Comparison of ENCODE assay signal across 11 cellular contexts in genomic region chr9:131475956-131476776, GRCh38. TPM values are rescaled to one million over a fixed set of nuclear protein-coding genes. Genes with fewer than 3 reads are reported as not detected.
DNase-seq lines count a peak whose midpoint lies in the region; ATAC-seq and TF ChIP-seq lines count a peak whose summit lies in the region.
"Had no signal": no experiment of that assay in that cellular context is flagged by ENCODE, and none has a peak within 500 bp of the region (broad histone marks: within the 10 kb centered on the region; RNA-seq: fewer than 3 reads in every experiment).

No MANE protein-coding gene starts in this region.

- peak; percentile 23 for TF ChIP-seq CTCF in CD8-positive, alpha-beta T cell (IDR thresholded peaks at IDR 0.05)
- peak; percentile 35 for TF ChIP-seq CTCF in endothelial cell (IDR thresholded peaks at IDR 0.05; ENCODE audit: unreplicated experiment)
- TF ChIP-seq CTCF in natural killer cell (IDR thresholded peaks at IDR 0.05), result peak; percentile 28

- ATAC-seq in CD8-positive, alpha-beta T cell, result no peak
- ATAC-seq in natural killer cell (no peak), GM19395 (IDR thresholded peaks at IDR 0.05; ENCODE audit: unreplicated experiment) (no peak), HG02870 (IDR thresholded peaks at IDR 0.05; ENCODE audit: unreplicated experiment) (no peak), HG02970 (IDR thresholded peaks at IDR 0.05; ENCODE audit: low FRiP score, unreplicated experiment) (no peak), HG03520 (IDR thresholded peaks at IDR 0.05; ENCODE audit: unreplicated experiment) (no peak)
- ATAC-seq: activated CD4-positive, alpha-beta T cell treated with anti-CD3 and anti-CD28 coated beads for 36 hours; body of pancreas had no signal

- no peak overlapping the region for H3K27ac ChIP-seq in CD8-positive, alpha-beta T cell (ENCODE audit: low read depth, low read length)
- H3K27ac ChIP-seq: body of pancreas had no signal

- H3K4me1 Mint-ChIP-seq in CD8-positive, alpha-beta T cell (ENCODE audit: low read depth), result peaks cover 6% of the 10 kb centered on the region
- H3K4me1 Mint-ChIP-seq in endothelial cell (ENCODE audit: unreplicated experiment) (no peaks in the 10 kb centered on the region), natural killer cell (peaks cover 0 to 13% of the 10 kb centered on the region in 2 donors)

- H3K27me3 ChIP-seq in CD8-positive, alpha-beta T cell (ENCODE audit: insufficient read depth, low read length), result no peaks in the 10 kb centered on the region
- H3K27me3 ChIP-seq: body of pancreas had no signal

- no peak overlapping the region for H3K4me3 ChIP-seq in CD8-positive, alpha-beta T cell (ENCODE audit: low read depth, low read length)
- H3K4me3 ChIP-seq: body of pancreas had no signal

- H3K4me3 Mint-ChIP-seq in CD8-positive, alpha-beta T cell, result no peak overlapping the region
- no peak overlapping the region for H3K4me3 Mint-ChIP-seq in endothelial cell (ENCODE audit: unreplicated experiment)
- no peak overlapping the region for H3K4me3 Mint-ChIP-seq in natural killer cell
- H3K4me3 Mint-ChIP-seq: activated CD4-positive, alpha-beta T cell treated with anti-CD3 and anti-CD28 coated beads for 36 hours had no signal

- no peaks in the 10 kb centered on the region for H3K9me3 ChIP-seq in CD8-positive, alpha-beta T cell (ENCODE audit: low read length)
- H3K9me3 ChIP-seq: body of pancreas had no signal

- CTCF ChIA-PET in CD8-positive, alpha-beta T cell (lab: Charles Lee), result interaction anchor here (1.0 to 5.3 kb wide), 3 partner anchors 8 to 125 kb away, joined by 3 to 49 read pairs (median 4); no protein-coding TSS in a partner anchor

- H3K27ac Mint-ChIP-seq in CD8-positive, alpha-beta T cell, result no peak overlapping the region
- H3K27ac Mint-ChIP-seq in endothelial cell (ENCODE audit: unreplicated experiment), result no peak overlapping the region
- no peak overlapping the region for H3K27ac Mint-ChIP-seq in natural killer cell
- H3K27ac Mint-ChIP-seq: activated CD4-positive, alpha-beta T cell treated with anti-CD3 and anti-CD28 coated beads for 36 hours had no signal

- no peaks in the 10 kb centered on the region for H3K27me3 Mint-ChIP-seq in CD8-positive, alpha-beta T cell (ENCODE audit: low read depth)
- H3K27me3 Mint-ChIP-seq in endothelial cell (ENCODE audit: unreplicated experiment) (peaks cover 19% of the 10 kb centered on the region), natural killer cell (ENCODE audit: low read depth in 2 of 2) (no peaks in the 10 kb centered on the region)
- H3K27me3 Mint-ChIP-seq: activated CD4-positive, alpha-beta T cell treated with anti-CD3 and anti-CD28 coated beads for 36 hours had no signal

- POLR2A ChIA-PET in CD8-positive, alpha-beta T cell (lab: Charles Lee), result interaction anchor here (0.8 kb wide), 1 partner anchor 81 kb away, joined by 3 read pairs; no protein-coding TSS in a partner anchor

- no peak for DNase-seq in CD8-positive, alpha-beta T cell
- DNase-seq in NCI-H1694 (lab: John Stamatoyannopoulos, UW), result peak; percentile 67
- DNase-seq in endothelial cell (ENCODE audit: low spot score), result no peak
- no peak for DNase-seq in natural killer cell
- DNase-seq: activated CD4-positive, alpha-beta T cell treated with anti-CD3 and anti-CD28 coated beads for 36 hours; body of pancreas; NCI-H69 had no signal

- intact Hi-C loops in CD8-positive, alpha-beta T cell (cut with DNase I, micrococcal nuclease), result loop anchor here in 1 of 2 experiments (5.0 to 10.0 kb wide), 2 partner anchors 61 to 109 kb away; no protein-coding TSS in a partner anchor
- intact Hi-C loops in natural killer cell (cut with micrococcal nuclease), result no loop called here

- H3K4me1 ChIP-seq in CD8-positive, alpha-beta T cell (ENCODE audit: insufficient read depth, low read length), result peaks cover 5% of the 10 kb centered on the region
- H3K4me1 ChIP-seq: body of pancreas had no signal

- no peaks in the 10 kb centered on the region for H3K9me3 Mint-ChIP-seq in CD8-positive, alpha-beta T cell
- no peaks in the 10 kb centered on the region for H3K9me3 Mint-ChIP-seq in endothelial cell (ENCODE audit: unreplicated experiment)
- H3K9me3 Mint-ChIP-seq in natural killer cell, result no peaks in the 10 kb centered on the region

- peaks cover 89% of the 10 kb centered on the region for H3K36me3 Mint-ChIP-seq in CD8-positive, alpha-beta T cell
- H3K36me3 Mint-ChIP-seq in endothelial cell (ENCODE audit: low read depth, unreplicated experiment) (peaks cover 46% of the 10 kb centered on the region), natural killer cell (peaks cover 18% of the 10 kb centered on the region)

- H3K36me3 ChIP-seq in CD8-positive, alpha-beta T cell (ENCODE audit: insufficient read depth, low read length), result peaks cover 90% of the 10 kb centered on the region

RNA-seq across cellular contexts. Expression of gene POMT1, which starts 26.6 kb away (rescaled TPM):
- 10 to 100 TPM; 33.9 to 40.8 TPM for total RNA-seq in CD8-positive, alpha-beta T cell
- total RNA-seq in endothelial cell (ENCODE audit: unreplicated experiment) (57.6 TPM), natural killer cell (10 to 100 TPM; 35.5 to 38.8 (median 36.3) TPM)

RNA-seq across cellular contexts. Expression of gene UCK1, which starts 54.9 kb away (rescaled TPM):
- 10 to 100 TPM; 22.6 to 24.7 TPM for total RNA-seq in CD8-positive, alpha-beta T cell
- total RNA-seq in endothelial cell (ENCODE audit: unreplicated experiment) (23.0 TPM), natural killer cell (10 to 100 TPM; 29.9 to 35.2 (median 30.2) TPM)
